Comparison of ENCODE assay signal across 1 cellular context in the genomic region with DNA sequence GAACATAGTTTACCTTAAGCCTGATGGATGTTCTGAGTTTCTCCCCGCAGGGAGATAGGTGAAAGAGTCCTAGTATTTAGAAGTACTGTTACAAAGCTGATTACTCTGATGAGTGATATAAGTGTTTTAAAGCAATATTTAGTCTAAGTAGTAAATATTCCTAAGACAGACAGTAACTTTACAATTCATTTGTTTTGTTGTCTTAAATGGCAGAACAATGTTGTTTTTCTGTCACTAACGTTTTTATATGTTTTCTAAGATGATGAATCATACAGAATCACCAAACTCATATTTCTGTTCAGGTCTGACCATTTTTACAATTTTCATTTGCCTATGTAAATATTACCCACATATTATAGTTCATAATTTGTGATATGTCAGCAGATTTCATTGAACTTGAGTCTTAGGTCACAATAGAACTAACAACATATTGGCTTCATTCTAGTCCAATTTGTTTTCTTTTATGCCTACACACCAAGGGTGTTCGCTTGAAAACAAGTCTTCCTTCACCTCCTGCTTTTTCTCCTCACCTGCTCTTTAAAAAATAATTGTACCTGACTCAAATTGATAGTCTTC.
TF ChIP-seq lines count a peak whose summit lies in the region.

No MANE protein-coding gene starts in this region.

TF ChIP-seq in HepG2, 621 proteins besides CTCF, POLR2A, EP300 and RAD21:
- TF ChIP-seq MAFF (IDR thresholded peaks at IDR 0.05; ENCODE audit: low read depth, low read length) (peak; percentile 89), MAFK (conservative IDR thresholded peaks at IDR 0.05 in 1 of 2, IDR thresholded peaks at IDR 0.05 in 1 of 2; ENCODE audit: low read length in 2 of 2) (peak; percentile 92), ZKSCAN8 (CRISPR knock-in tag; IDR thresholded peaks at IDR 0.05; ENCODE audit: borderline replicate concordance) (no peak)
